Comparison of ENCODE assay signal across 14 cellular contexts in the genomic region with DNA sequence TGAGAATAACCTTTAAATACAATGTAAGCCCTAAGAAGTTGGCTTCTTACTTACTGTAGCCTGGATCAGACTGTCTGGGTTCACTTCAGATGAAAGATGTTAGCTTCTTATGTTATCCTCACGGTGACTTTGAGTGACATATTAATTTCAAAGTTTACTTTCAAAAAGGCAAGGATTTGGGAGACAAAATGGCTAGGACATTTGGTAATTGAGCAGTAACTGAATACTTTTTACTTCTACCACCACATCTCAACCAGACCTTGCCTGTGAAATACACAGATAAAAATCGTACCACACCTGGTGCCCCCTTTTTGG.
"Had no signal": no experiment of that assay in that cellular context is flagged by ENCODE, and none has a peak within 500 bp of the region (broad histone marks: within the 10 kb centered on the region; RNA-seq: fewer than 3 reads in every experiment).

No MANE protein-coding gene starts in this region.

- H3K4me3 Mint-ChIP-seq: activated CD8-positive, alpha-beta memory T cell treated with anti-CD3 and anti-CD28 coated beads, Interleukin-2, amount 10 ng/mL, durations not matched to agents 7 days and 5 days; activated naive CD4-positive, alpha-beta T cell treated with anti-CD3 and anti-CD28 coated beads for 36 hours; activated naive CD8-positive, alpha-beta T cell treated with anti-CD3 and anti-CD28 coated beads, Interleukin-2, amount 50 U/mL, for 24 hours; dendritic cell treated with granulocyte-macrophage colony-stimulating factor and Interleukin-4, amounts not matched to agents 40 ng/mL and 50 ng/mL, for 4 days; effector memory CD8-positive, alpha-beta T cell; neural crest cell; stimulated activated effector memory CD8-positive, alpha-beta T cell treated with anti-CD3 and anti-CD28 coated beads, Interleukin-12 subunit alpha, Interleukin-12 subunit beta, amount 100 ng/mL, for 72 hours had no signal

- H3K27me3 ChIP-seq: ovary, uterus had no signal

- H3K4me1 Mint-ChIP-seq: activated naive CD8-positive, alpha-beta T cell treated with anti-CD3 and anti-CD28 coated beads, Interleukin-2, amount 50 U/mL, for 24 hours; stimulated activated effector memory CD8-positive, alpha-beta T cell treated with anti-CD3 and anti-CD28 coated beads, Interleukin-12 subunit alpha, Interleukin-12 subunit beta, amount 100 ng/mL, for 72 hours had no signal

- H3K9me3 ChIP-seq: heart right ventricle, lower lobe of right lung, ovary, uterus had no signal

- H3K4me1 ChIP-seq: heart right ventricle, uterus had no signal

- H3K27me3 Mint-ChIP-seq: dendritic cell treated with granulocyte-macrophage colony-stimulating factor and Interleukin-4, amounts not matched to agents 40 ng/mL and 50 ng/mL, for 4 days had no signal

- H3K27ac Mint-ChIP-seq: activated CD8-positive, alpha-beta memory T cell treated with anti-CD3 and anti-CD28 coated beads, Interleukin-2, amount 10 ng/mL, durations not matched to agents 7 days and 5 days; activated naive CD4-positive, alpha-beta T cell treated with anti-CD3 and anti-CD28 coated beads for 36 hours; activated naive CD8-positive, alpha-beta T cell treated with anti-CD3 and anti-CD28 coated beads, Interleukin-2, amount 50 U/mL, for 24 hours; activated T-helper 2 cell treated with anti-CD3 and anti-CD28 coated beads, Interferon-gamma antibody, Interleukin-2, Interleukin-4, amounts not matched to agents 10 μg/mL and 5 μg/mL and 100 μg/mL, durations not matched to agents 14 hours and 24 hours and 36 hours; dendritic cell treated with granulocyte-macrophage colony-stimulating factor and Interleukin-4, amounts not matched to agents 40 ng/mL and 50 ng/mL, for 4 days; effector memory CD8-positive, alpha-beta T cell; stimulated activated effector memory CD8-positive, alpha-beta T cell treated with anti-CD3 and anti-CD28 coated beads, Interleukin-12 subunit alpha, Interleukin-12 subunit beta, amount 100 ng/mL, for 72 hours had no signal

- H3K36me3 Mint-ChIP-seq: activated CD8-positive, alpha-beta memory T cell treated with anti-CD3 and anti-CD28 coated beads, Interleukin-2, amount 10 ng/mL, durations not matched to agents 7 days and 5 days; stimulated activated effector memory CD8-positive, alpha-beta T cell treated with anti-CD3 and anti-CD28 coated beads, Interleukin-12 subunit alpha, Interleukin-12 subunit beta, amount 100 ng/mL, for 72 hours had no signal

- H3K4me3 ChIP-seq: heart right ventricle, lower lobe of right lung, ovary, uterus had no signal

- DNase-seq: T1000, uterus had no signal

- H3K27ac ChIP-seq: epithelial cell of prostate, heart right ventricle, lower lobe of right lung, ovary, uterus had no signal

- H3K36me3 ChIP-seq: heart right ventricle, lower lobe of right lung, ovary, uterus had no signal

- H3K9me3 Mint-ChIP-seq: activated naive CD4-positive, alpha-beta T cell treated with anti-CD3 and anti-CD28 coated beads for 36 hours; activated naive CD8-positive, alpha-beta T cell treated with anti-CD3 and anti-CD28 coated beads, Interleukin-2, amount 50 U/mL, for 24 hours; activated T-helper 2 cell treated with anti-CD3 and anti-CD28 coated beads, Interferon-gamma antibody, Interleukin-2, Interleukin-4, amounts not matched to agents 10 μg/mL and 5 μg/mL and 100 μg/mL, durations not matched to agents 14 hours and 24 hours and 36 hours; dendritic cell treated with granulocyte-macrophage colony-stimulating factor and Interleukin-4, amounts not matched to agents 40 ng/mL and 50 ng/mL, for 4 days; effector memory CD8-positive, alpha-beta T cell; neural crest cell; stimulated activated effector memory CD8-positive, alpha-beta T cell treated with anti-CD3 and anti-CD28 coated beads, Interleukin-12 subunit alpha, Interleukin-12 subunit beta, amount 100 ng/mL, for 72 hours had no signal
